ENCODE assay signal across 6 cellular contexts in the genomic region with DNA sequence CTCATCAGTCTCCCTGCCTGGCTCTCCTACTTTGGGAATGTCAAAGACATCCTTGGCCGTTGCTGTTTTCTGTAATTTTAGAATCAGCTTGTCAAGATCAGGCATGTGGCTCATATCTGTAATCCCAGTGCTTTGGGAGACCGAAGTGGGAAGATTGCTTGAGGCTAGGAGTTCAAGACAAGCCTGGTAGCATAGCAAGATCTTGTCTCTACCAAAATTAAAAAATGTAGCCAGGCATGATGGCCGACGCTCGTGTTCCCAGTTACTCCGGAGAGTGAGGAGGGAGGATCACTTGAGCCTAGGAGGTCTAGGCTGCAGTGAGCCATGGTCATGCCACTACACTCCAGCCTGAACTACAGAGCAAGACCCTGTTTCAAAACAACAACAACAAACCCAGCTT.
"Had no signal": no experiment of that assay in that cellular context is flagged by ENCODE, and none has a peak within 500 bp of the region (broad histone marks: within the 10 kb centered on the region; RNA-seq: fewer than 3 reads in every experiment).

No MANE protein-coding gene starts in this region.

- ATAC-seq: K562 had no signal

- H3K4me3 ChIP-seq: K562 had no signal

- DNase-seq: GOT3, H9, HCEC 1CT, IMR-90, KG1 had no signal
